In genomic region chr12:88743946-88744685, GRCh38 we compare ENCODE assay signal across 1 cellular context.
TF ChIP-seq lines count a peak whose summit lies in the region.

No MANE protein-coding gene starts in this region.

TF ChIP-seq in WTC11, 78 proteins besides CTCF, POLR2A, EP300 and RAD21 (continued from another document):
- TF ChIP-seq ZNF281 (CRISPR knock-in tag; IDR thresholded peaks at IDR 0.05) (no peak), KAT7 (CRISPR knock-in tag; IDR thresholded peaks at IDR 0.05; ENCODE audit: borderline replicate concordance) (no peak), JUN (CRISPR knock-in tag; IDR thresholded peaks at IDR 0.05) (no peak), FOXP4 (CRISPR knock-in tag; IDR thresholded peaks at IDR 0.05) (no peak), TEAD1 (CRISPR knock-in tag; IDR thresholded peaks at IDR 0.05) (no peak), SMAD4 (CRISPR knock-in tag; IDR thresholded peaks at IDR 0.05) (no peak), STAT6 (CRISPR knock-in tag; conservative IDR thresholded peaks at IDR 0.05; ENCODE audit: low read depth) (no peak), OVOL2 (CRISPR knock-in tag; IDR thresholded peaks at IDR 0.05; ENCODE audit: borderline replicate concordance) (no peak), NFE2L1 (CRISPR knock-in tag; IDR thresholded peaks at IDR 0.05) (no peak), ATF1 (CRISPR knock-in tag; IDR thresholded peaks at IDR 0.05) (no peak), HMGA2 (CRISPR knock-in tag; IDR thresholded peaks at IDR 0.05) (no peak), ZNF396 (CRISPR knock-in tag; IDR thresholded peaks at IDR 0.05; ENCODE audit: borderline replicate concordance) (no peak), GABPB1 (CRISPR knock-in tag; IDR thresholded peaks at IDR 0.05) (no peak), PRRX2 (CRISPR knock-in tag; IDR thresholded peaks at IDR 0.05) (no peak)
- TF ChIP-seq, protein P1, sequence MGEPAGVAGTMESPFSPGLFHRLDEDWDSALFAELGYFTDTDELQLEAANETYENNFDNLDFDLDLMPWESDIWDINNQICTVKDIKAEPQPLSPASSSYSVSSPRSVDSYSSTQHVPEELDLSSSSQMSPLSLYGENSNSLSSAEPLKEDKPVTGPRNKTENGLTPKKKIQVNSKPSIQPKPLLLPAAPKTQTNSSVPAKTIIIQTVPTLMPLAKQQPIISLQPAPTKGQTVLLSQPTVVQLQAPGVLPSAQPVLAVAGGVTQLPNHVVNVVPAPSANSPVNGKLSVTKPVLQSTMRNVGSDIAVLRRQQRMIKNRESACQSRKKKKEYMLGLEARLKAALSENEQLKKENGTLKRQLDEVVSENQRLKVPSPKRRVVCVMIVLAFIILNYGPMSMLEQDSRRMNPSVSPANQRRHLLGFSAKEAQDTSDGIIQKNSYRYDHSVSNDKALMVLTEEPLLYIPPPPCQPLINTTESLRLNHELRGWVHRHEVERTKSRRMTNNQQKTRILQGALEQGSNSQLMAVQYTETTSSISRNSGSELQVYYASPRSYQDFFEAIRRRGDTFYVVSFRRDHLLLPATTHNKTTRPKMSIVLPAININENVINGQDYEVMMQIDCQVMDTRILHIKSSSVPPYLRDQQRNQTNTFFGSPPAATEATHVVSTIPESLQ (CRISPR knock-in tag; IDR thresholded peaks at IDR 0.05): no peak
